Comparison of ENCODE assay signal across 1 cellular context in the genomic region with DNA sequence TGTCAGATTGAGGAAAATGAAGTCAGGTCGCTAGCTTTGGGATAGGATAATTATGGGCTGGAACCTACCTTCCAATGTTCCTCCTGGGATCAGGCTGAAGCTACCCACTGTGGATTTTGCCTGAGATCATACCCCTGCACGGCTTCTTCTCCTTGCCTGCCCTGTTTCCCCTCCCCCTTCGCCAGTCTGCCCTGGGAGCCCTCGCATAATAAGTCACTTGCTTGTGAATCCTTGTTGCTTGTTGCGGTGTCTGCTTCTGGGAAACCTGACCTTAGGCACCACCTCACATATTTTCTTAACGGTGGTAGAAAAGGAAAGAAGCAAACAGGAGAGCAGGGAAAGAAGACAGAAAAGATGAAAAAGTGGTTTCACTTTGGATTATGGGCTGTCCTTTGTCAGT.
A peak's percentile ranks its signal among the peaks of the same experiment; 100 is the strongest.
TF ChIP-seq lines count a peak whose summit lies in the region.

No MANE protein-coding gene starts in this region.

TF ChIP-seq in HEK293, 187 proteins besides CTCF, POLR2A, EP300 and RAD21 (continued from another document):
- 0 out of 2 replicates have a peak, but pooled peaks have one; percentile 38 for TF ChIP-seq ZBTB17 (tag by site-specific recombination; IDR thresholded peaks at IDR 0.05)
TF ChIP-seq in HEK293: peak in this region for 1.
